In the genomic region with DNA sequence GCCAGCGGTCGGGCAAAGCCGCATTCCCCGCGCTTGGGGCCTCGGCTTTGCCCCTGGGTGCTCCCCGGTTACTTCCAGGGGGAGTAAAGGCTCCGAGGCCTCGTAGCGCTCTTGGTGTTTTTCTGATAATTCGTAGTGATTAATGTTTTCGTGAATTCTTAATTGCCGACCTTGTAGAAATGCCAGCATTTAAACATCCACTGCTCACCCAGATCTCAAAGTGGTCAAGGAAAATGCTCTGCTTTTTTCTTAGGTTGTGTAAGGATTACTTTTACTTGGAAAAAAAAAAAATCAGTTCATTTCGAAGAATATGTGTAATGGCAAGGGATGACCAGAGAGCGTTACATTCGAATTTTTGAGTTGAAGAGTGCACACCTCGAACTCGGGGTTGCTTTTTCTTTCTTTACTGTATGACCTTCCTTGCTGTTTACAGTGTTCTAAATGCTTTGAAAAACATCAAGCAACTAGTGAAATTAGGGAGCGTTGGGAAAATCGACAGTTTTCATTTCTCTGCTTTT, we compare ENCODE assay signal across 8 cellular contexts. TPM values are rescaled to one million over a fixed set of nuclear protein-coding genes. Genes with fewer than 3 reads are reported as not detected.
DNase-seq lines count a peak whose midpoint lies in the region; ATAC-seq and TF ChIP-seq lines count a peak whose summit lies in the region.

No MANE protein-coding gene starts in this region.

- no peaks in the 10 kb centered on the region for H3K9me3 Mint-ChIP-seq in endothelial cell (ENCODE audit: unreplicated experiment)

- H3K27me3 ChIP-seq in neuron (ENCODE audit: insufficient read depth, low read length): no peaks in the 10 kb centered on the region

- no peaks in the 10 kb centered on the region for H3K9me3 ChIP-seq in neuron (ENCODE audit: low read length)

- H2AFZ ChIP-seq in neuron (ENCODE audit: low read depth, low read length): peak overlapping the region; percentile 60

- no peak for TF ChIP-seq CTCF in endothelial cell (IDR thresholded peaks at IDR 0.05; ENCODE audit: unreplicated experiment)

- peak overlapping the region; percentile 88 for H3K4me3 Mint-ChIP-seq in endothelial cell (ENCODE audit: unreplicated experiment)

- peaks cover 9% of the 10 kb centered on the region for H3K36me3 ChIP-seq in neuron (ENCODE audit: insufficient read depth, low read length)

- H3K4me3 ChIP-seq in neuron (ENCODE audit: low read length): peak overlapping the region; percentile 95

- peaks cover 19% of the 10 kb centered on the region for H3K4me1 Mint-ChIP-seq in endothelial cell (ENCODE audit: unreplicated experiment)

- H3K4me1 ChIP-seq in neuron (ENCODE audit: insufficient read depth, low read length): peaks cover 18% of the 10 kb centered on the region

- peak overlapping the region; percentile 25 for H3K27ac Mint-ChIP-seq in endothelial cell (ENCODE audit: unreplicated experiment)

- DNase-seq in NCI-H748 (lab: John Stamatoyannopoulos, UW; ENCODE audit: unreplicated experiment) (peak; percentile 33), NCI-H748 treated with DMSO at 0.1 percent for 48 hours (lab: John Stamatoyannopoulos, UW) (no peak), RKO (ENCODE audit: low spot score) (peak; percentile 52), endothelial cell (ENCODE audit: low spot score) (no peak), SHP77 (lab: John Stamatoyannopoulos, UW) (no peak), cortex of kidney (lab: John Stamatoyannopoulos, UW) (no peak)

- ATAC-seq in HG03571 (IDR thresholded peaks at IDR 0.05; ENCODE audit: unreplicated experiment): no peak

- peaks cover 2% of the 10 kb centered on the region for H3K27me3 Mint-ChIP-seq in endothelial cell (ENCODE audit: unreplicated experiment)

- no peaks in the 10 kb centered on the region for H3K36me3 Mint-ChIP-seq in endothelial cell (ENCODE audit: low read depth, unreplicated experiment)

RNA-seq across cellular contexts. Expression of gene TUT7, which starts 0.7 kb away (rescaled TPM):
- 18.8 TPM for total RNA-seq in endothelial cell (ENCODE audit: unreplicated experiment)

Comparison
In these comparisons a context has a peak if more than half of its experiments do, and no peak if none do; other contexts are left out.
1. DNase-seq: peak in NCI-H748 (single experiment) and RKO (single experiment); none in NCI-H748 treated with DMSO at 0.1 percent for 48 hours (single experiment), endothelial cell (single experiment), SHP77 (0 of 2) and cortex of kidney (single experiment).